20 cellular contexts compared by ENCODE assay signal in genomic region chr11:86669424-86669823, GRCh38. TPM values are rescaled to one million over a fixed set of nuclear protein-coding genes. Genes with fewer than 3 reads are reported as not detected.
DNase-seq lines count a peak whose midpoint lies in the region; ATAC-seq, FAIRE-seq and TF ChIP-seq lines count a peak whose summit lies in the region.
"Had no signal": no experiment of that assay in that cellular context is flagged by ENCODE, and none has a peak within 500 bp of the region (broad histone marks: within the 10 kb centered on the region; RNA-seq: fewer than 3 reads in every experiment).

No MANE protein-coding gene starts in this region.

- H3K36me3 ChIP-seq in K562 (ENCODE audit: control insufficient read depth, insufficient read depth, low read length) (no peaks in the 10 kb centered on the region), neural progenitor cell (peaks cover 4% of the 10 kb centered on the region), vagina (no peaks in the 10 kb centered on the region), suprapubic skin (no peaks in the 10 kb centered on the region), upper lobe of left lung (no peaks in the 10 kb centered on the region)
- H3K36me3 ChIP-seq: cardiac muscle cell had no signal

- H3K79me2 ChIP-seq in K562 (ENCODE audit: control insufficient read depth, insufficient read depth, low read length), result no peaks in the 10 kb centered on the region
- H3K79me2 ChIP-seq in neural progenitor cell (ENCODE audit: low read depth), result peaks cover 56% of the 10 kb centered on the region

- no peak overlapping the region for H3K27ac Mint-ChIP-seq in natural killer cell
- no peak overlapping the region for H3K27ac Mint-ChIP-seq in natural killer cell treated with Interleukin-12 subunit alpha and Interleukin-12 subunit beta and Interleukin-15 and Interleukin-18, amount 100 ng/mL, for 72 hours
- H3K27ac Mint-ChIP-seq in neural progenitor cell, result no peak overlapping the region
- H3K27ac Mint-ChIP-seq: activated naive CD8-positive, alpha-beta T cell treated with anti-CD3 and anti-CD28 coated beads, Interleukin-2, amount 50 U/mL, for 24 hours; activated T-helper 2 cell treated with anti-CD3 and anti-CD28 coated beads, Interferon-gamma antibody, Interleukin-2, Interleukin-4, amounts not matched to agents 10 μg/mL and 5 μg/mL and 100 μg/mL, durations not matched to agents 14 hours and 24 hours and 36 hours; T-helper 2 cell treated with Interferon-gamma antibody and Interleukin-4, amounts not matched to agents 5 μg/mL and 100 μg/mL, for 36 hours had no signal

- no peak overlapping the region for H3K4me3 ChIP-seq in K562
- peak overlapping the region; percentile 40 for H3K4me3 ChIP-seq in neural progenitor cell
- H3K4me3 ChIP-seq in vagina, result no peak overlapping the region
- H3K4me3 ChIP-seq in suprapubic skin, result no peak overlapping the region
- no peak overlapping the region for H3K4me3 ChIP-seq in upper lobe of left lung
- H3K4me3 ChIP-seq: cardiac muscle cell had no signal

- H3K36me3 Mint-ChIP-seq in natural killer cell, result no peaks in the 10 kb centered on the region
- H3K36me3 Mint-ChIP-seq in natural killer cell treated with Interleukin-12 subunit alpha and Interleukin-12 subunit beta and Interleukin-15 and Interleukin-18, amount 100 ng/mL, for 72 hours, result no peaks in the 10 kb centered on the region
- no peaks in the 10 kb centered on the region for H3K36me3 Mint-ChIP-seq in neural progenitor cell

- CTCF ChIA-PET in K562 (lab: Yijun Ruan, JAX; ENCODE audit: low intra/inter-chr PET ratio), result no interaction called here

- POLR2A ChIA-PET in K562 (lab: Yijun Ruan, JAX), result interaction anchor here (0.7 kb wide), 1 partner anchor 12 kb away, joined by 3 read pairs; no protein-coding TSS in a partner anchor

- H3K4me3 Mint-ChIP-seq in natural killer cell (peak overlapping the region; percentile 42), neural progenitor cell (no peak overlapping the region)
- no peak overlapping the region for H3K4me3 Mint-ChIP-seq in natural killer cell treated with Interleukin-12 subunit alpha and Interleukin-12 subunit beta and Interleukin-15 and Interleukin-18, amount 100 ng/mL, for 72 hours
- H3K4me3 Mint-ChIP-seq: activated naive CD8-positive, alpha-beta T cell treated with anti-CD3 and anti-CD28 coated beads, Interleukin-2, amount 50 U/mL, for 24 hours; T-helper 2 cell treated with Interferon-gamma antibody and Interleukin-4, amounts not matched to agents 5 μg/mL and 100 μg/mL, for 36 hours had no signal

- no peak for TF ChIP-seq RAD21 in K562 (CRISPR knock-in tag; conservative IDR thresholded peaks at IDR 0.05 in 1 of 2, IDR thresholded peaks at IDR 0.05 in 1 of 2)

- H3K9me3 ChIP-seq in K562 (replicated peaks; ENCODE audit: control insufficient read depth, insufficient read depth, low read depth, low read length) (no peaks in the 10 kb centered on the region), neural progenitor cell (ENCODE audit: low read depth) (no peaks in the 10 kb centered on the region), vagina (no peaks in the 10 kb centered on the region), suprapubic skin (no peaks in the 10 kb centered on the region), upper lobe of left lung (no peaks in the 10 kb centered on the region)

- H3K4me1 ChIP-seq in K562 (replicated peaks in 1 of 2; ENCODE audit: control insufficient read depth in 2 of 2, insufficient read depth in 2 of 2, low read length in 2 of 2) (peaks cover 0 to 10% of the 10 kb centered on the region in 2 experiments; a peak in 1 of 5 replicates), neural progenitor cell (peaks cover 46% of the 10 kb centered on the region), vagina (peaks cover 25% of the 10 kb centered on the region), suprapubic skin (peaks cover 30% of the 10 kb centered on the region), upper lobe of left lung (peaks cover 0 to 22% (median 16%) of the 10 kb centered on the region in 4 donors)

- H4K20me1 ChIP-seq in K562 (replicated peaks; ENCODE audit: control insufficient read depth, insufficient read depth, low read length) (no peaks in the 10 kb centered on the region; the same call in 1 of the 2 replicates), neural progenitor cell (ENCODE audit: low read depth) (no peaks in the 10 kb centered on the region)

- peaks cover 16 to 19% of the 10 kb centered on the region in 2 donors for H3K27me3 Mint-ChIP-seq in natural killer cell (ENCODE audit: low read depth in 2 of 2)
- peaks cover 19 to 27% of the 10 kb centered on the region in 2 donors for H3K27me3 Mint-ChIP-seq in natural killer cell treated with Interleukin-12 subunit alpha and Interleukin-12 subunit beta and Interleukin-15 and Interleukin-18, amount 100 ng/mL, for 72 hours
- peaks cover 17% of the 10 kb centered on the region for H3K27me3 Mint-ChIP-seq in neural progenitor cell (ENCODE audit: insufficient read depth, low read depth)

- no peak for ATAC-seq in natural killer cell
- ATAC-seq in natural killer cell treated with Interleukin-12 subunit alpha and Interleukin-12 subunit beta and Interleukin-15 and Interleukin-18, amount 100 ng/mL, for 72 hours, result no peak
- ATAC-seq in K562, result no peak
- ATAC-seq in upper lobe of left lung (ENCODE audit: low FRiP score in 2 of 2), result no peak
- ATAC-seq: activated naive CD8-positive, alpha-beta T cell treated with anti-CD3 and anti-CD28 coated beads, Interleukin-2, amount 50 U/mL, for 24 hours; right cardiac atrium; stimulated activated naive CD8-positive, alpha-beta T cell treated with anti-CD3 and anti-CD28 coated beads, Interleukin-15, Interleukin-2, amounts not matched to agents 100 U/mL and 50 U/mL, for 24 hours had no signal

- no peak for TF ChIP-seq CTCF in natural killer cell (IDR thresholded peaks at IDR 0.05)
- TF ChIP-seq CTCF in K562 (IDR thresholded peaks at IDR 0.05 in 2 of 3, conservative IDR thresholded peaks at IDR 0.05 in 1 of 3; ENCODE audit: insufficient read depth in 2 of 3, low read depth in 1 of 3, low read length in 3 of 3), result no peak
- no peak for TF ChIP-seq CTCF in neural progenitor cell (IDR thresholded peaks at IDR 0.05)
- TF ChIP-seq CTCF in vagina (IDR thresholded peaks at IDR 0.05), result no peak
- no peak for TF ChIP-seq CTCF in suprapubic skin (IDR thresholded peaks at IDR 0.05)
- no peak for TF ChIP-seq CTCF in upper lobe of left lung (IDR thresholded peaks at IDR 0.05)

- no peaks in the 10 kb centered on the region for H3K9me1 ChIP-seq in K562 (ENCODE audit: control insufficient read depth, insufficient read depth, low read length)

- H2AFZ ChIP-seq in K562 (ENCODE audit: low read depth, low read length) (no peak overlapping the region), neural progenitor cell (replicated peaks) (no peak overlapping the region)

- no peak for TF ChIP-seq EP300 in K562 (IDR thresholded peaks at IDR 0.05; ENCODE audit: low read length)
- TF ChIP-seq EP300 in suprapubic skin (IDR thresholded peaks at IDR 0.05), result no peak
- no peak for TF ChIP-seq EP300 in upper lobe of left lung (IDR thresholded peaks at IDR 0.05)

- intact Hi-C loops in natural killer cell (cut with micrococcal nuclease), result no loop called here
- intact Hi-C loops in K562 (cut with micrococcal nuclease), result no loop called here
- intact Hi-C loops in vagina (cut with DNase I), result loop anchor here (2.0 kb wide), 1 partner anchor 27 kb away; no protein-coding TSS in a partner anchor
- intact Hi-C loops in posterior cingulate gyrus (cut with DNase I), result no loop called here

- H3K4me1 Mint-ChIP-seq in natural killer cell (peaks cover 12 to 16% of the 10 kb centered on the region in 2 donors), neural progenitor cell (peaks cover 23% of the 10 kb centered on the region)
- H3K4me1 Mint-ChIP-seq in natural killer cell treated with Interleukin-12 subunit alpha and Interleukin-12 subunit beta and Interleukin-15 and Interleukin-18, amount 100 ng/mL, for 72 hours (ENCODE audit: low read depth in 2 of 2), result peaks cover 11 to 14% of the 10 kb centered on the region in 2 donors

- TF ChIP-seq POLR2A in K562 (conservative IDR thresholded peaks at IDR 0.05) (no peak), vagina (IDR thresholded peaks at IDR 0.05) (no peak), suprapubic skin (IDR thresholded peaks at IDR 0.05) (no peak), upper lobe of left lung (IDR thresholded peaks at IDR 0.05) (no peak)

- H3K9ac ChIP-seq in K562 (ENCODE audit: insufficient read depth in 1 of 2, low read depth in 2 of 2, low read length in 2 of 2), result no peak overlapping the region
- no peak overlapping the region for H3K9ac ChIP-seq in neural progenitor cell
- H3K9ac ChIP-seq: KMS-11 had no signal

- H3K27ac ChIP-seq in K562 (ENCODE audit: extremely low read depth, low read depth, low read length) (no peak overlapping the region), neural progenitor cell (no peak overlapping the region), vagina (peak overlapping the region; percentile 97), suprapubic skin (no peak overlapping the region), upper lobe of left lung (no peak overlapping the region)
- H3K27ac ChIP-seq: cardiac muscle cell, KMS-11 had no signal

- no peak for DNase-seq in natural killer cell
- DNase-seq in natural killer cell treated with Interleukin-12 subunit alpha and Interleukin-12 subunit beta and Interleukin-15 and Interleukin-18, amount 100 ng/mL, for 72 hours (ENCODE audit: low spot score), result no peak
- no peak for DNase-seq in K562 (ENCODE audit: extremely low read depth in 1 of 4, low spot score in 3 of 4)
- DNase-seq in neural progenitor cell (ENCODE audit: low spot score), result no peak
- no peak for DNase-seq in vagina (ENCODE audit: extremely low spot score in 2 of 2)
- DNase-seq in suprapubic skin (ENCODE audit: low spot score in 2 of 2), result no peak
- no peak for DNase-seq in upper lobe of left lung
- DNase-seq in posterior cingulate gyrus, result no peak
- DNase-seq: activated CD4-positive, CD25-positive, alpha-beta regulatory T cell; activated naive CD8-positive, alpha-beta T cell treated with anti-CD3 and anti-CD28 coated beads, Interleukin-2, amount 50 U/mL, for 24 hours; NCI-H1048; NCI-H2029 treated with DMSO at 0.1 percent for 48 hours; right cardiac atrium; stimulated activated naive CD8-positive, alpha-beta T cell treated with anti-CD3 and anti-CD28 coated beads, Interleukin-15, Interleukin-2, amounts not matched to agents 100 U/mL and 50 U/mL, for 24 hours had no signal

- H3K27me3 ChIP-seq in K562 (ENCODE audit: control insufficient read depth in 2 of 2, insufficient read depth in 2 of 2, low read length in 2 of 2) (peaks cover 22 to 30% of the 10 kb centered on the region in 2 experiments), neural progenitor cell (peaks cover 7% of the 10 kb centered on the region), vagina (no peaks in the 10 kb centered on the region), suprapubic skin (no peaks in the 10 kb centered on the region), upper lobe of left lung (no peaks in the 10 kb centered on the region)

- peaks cover 19% of the 10 kb centered on the region for H3F3A ChIP-seq in neural progenitor cell (ENCODE audit: low read depth)

- under 1% methylated on average over 7 of the region's 7 CpGs for WGBS in K562 (ENCODE audit: insufficient coverage, low coverage, missing lambda C conversion rate)
- 76% methylated on average over 7 of the region's 7 CpGs for WGBS in suprapubic skin
- 80 to 82% methylated on average over 7 of the region's 7 CpGs for WGBS in upper lobe of left lung, 2 donors

- in situ Hi-C loops in K562 (cut with MboI), result no loop called here

- BruUV-seq in K562 (replicated peaks; lab: Mats Ljungman, UMichigan), result no TSS peak

- FAIRE-seq in K562 (lab: Jason Lieb, UNC), result no peak
- FAIRE-seq: G401.6 had no signal

- no peaks in the 10 kb centered on the region for H3K9me3 Mint-ChIP-seq in natural killer cell
- no peaks in the 10 kb centered on the region for H3K9me3 Mint-ChIP-seq in natural killer cell treated with Interleukin-12 subunit alpha and Interleukin-12 subunit beta and Interleukin-15 and Interleukin-18, amount 100 ng/mL, for 72 hours
- peaks cover 2% of the 10 kb centered on the region for H3K9me3 Mint-ChIP-seq in neural progenitor cell
- H3K9me3 Mint-ChIP-seq: activated naive CD8-positive, alpha-beta T cell treated with anti-CD3 and anti-CD28 coated beads, Interleukin-2, amount 50 U/mL, for 24 hours; activated T-helper 2 cell treated with anti-CD3 and anti-CD28 coated beads, Interferon-gamma antibody, Interleukin-2, Interleukin-4, amounts not matched to agents 10 μg/mL and 5 μg/mL and 100 μg/mL, durations not matched to agents 14 hours and 24 hours and 36 hours; T-helper 2 cell treated with Interferon-gamma antibody and Interleukin-4, amounts not matched to agents 5 μg/mL and 100 μg/mL, for 36 hours had no signal

- H3K4me2 ChIP-seq in K562 (ENCODE audit: insufficient read depth, low read length) (no peak overlapping the region), neural progenitor cell (peak overlapping the region; percentile 86)
- H3K4me2 ChIP-seq: KMS-11 had no signal

RNA-seq across cellular contexts. Expression of gene ME3, which starts 3.0 kb away (rescaled TPM):
- total RNA-seq in natural killer cell, result 1 to 10 TPM; 5.2 to 7.5 (median 6.9) TPM
- total RNA-seq in natural killer cell treated with Interleukin-12 subunit alpha and Interleukin-12 subunit beta and Interleukin-15 and Interleukin-18, amount 100 ng/mL, for 72 hours, result 1 to 10 TPM; 2.5 to 4.8 TPM
- not detected in 2 replicates for total RNA-seq in K562 (2011; cell fraction: chromatin; rRNA removed; ENCODE audit: low replicate concordance)
- not detected in 2 replicates for total RNA-seq in K562 (2011; cell fraction: nucleolus; rRNA removed)
- not detected in 2 replicates for total RNA-seq in K562 (2011; cell fraction: nucleoplasm; rRNA removed)
- total RNA-seq in K562 (2014; rRNA removed), result not detected in 2 replicates
- total RNA-seq in K562 (2014; rRNA removed; fragmentation: Illumina TruSeq; extraction: Trizol), result not detected in 2 replicates
- not detected in 2 replicates for total RNA-seq in K562 (2015; rRNA removed; fragmentation: Illumina TruSeq; extraction: Trizol)
- not detected in 2 replicates for total RNA-seq in K562 (2021)
- not detected in 2 replicates for polyA plus RNA-seq in K562 (2011; rRNA removed)
- not detected in 2 replicates for polyA plus RNA-seq in K562 (2011; cell fraction: cytosol; rRNA removed)
- polyA plus RNA-seq in K562 (2011; cell fraction: nucleus; rRNA removed), result 0.17 TPM in 1 of 2 replicates, not detected in the other
- polyA plus RNA-seq in K562 (2012), result not detected in 2 replicates
- polyA plus RNA-seq in K562 (2014; fragmentation: Illumina TruSeq; extraction: Trizol), result not detected in 2 replicates
- not detected for polyA plus RNA-seq in K562 (2014; fragmentation: Nextera tagmentation; extraction: Ambion mirVana)
- not detected in 2 replicates for polyA plus RNA-seq in K562 (2014; rRNA removed)
- 0.63 TPM in 1 of 2 replicates, not detected in the other for polyA minus RNA-seq in K562 (2011; rRNA and poly(A)+ RNA removed)
- polyA minus RNA-seq in K562 (2011; cell fraction: cytosol; rRNA and poly(A)+ RNA removed), result not detected in 2 replicates
- not detected in 2 replicates for polyA minus RNA-seq in K562 (2011; cell fraction: nucleus; rRNA and poly(A)+ RNA removed)
- 49.6 and 111 TPM in 2 replicates for total RNA-seq in neural progenitor cell (ENCODE audit: low replicate concordance)
- 28.5 TPM for total RNA-seq in vagina
- 10 to 100 TPM in 2 of 4 donors, 1 to 10 TPM in 2; 3.7 to 17.0 (median 9.4) TPM for total RNA-seq in suprapubic skin
- 10 to 100 TPM; 19.5 to 56.6 (median 34.7) TPM for total RNA-seq in upper lobe of left lung
- total RNA-seq: SK-MEL-5 had no signal
